9 cellular contexts compared by ENCODE assay signal in genomic region chr22:22078329-22078728, GRCh38.
"Had no signal": no experiment of that assay in that cellular context is flagged by ENCODE, and none has a peak within 500 bp of the region (broad histone marks: within the 10 kb centered on the region; RNA-seq: fewer than 3 reads in every experiment).

No MANE protein-coding gene starts in this region.

- H3K9ac ChIP-seq: GM23248 had no signal

- ATAC-seq: HCT116, HepG2 had no signal

- FAIRE-seq: HepG2 had no signal

- H3K9me3 ChIP-seq: HAP-1 had no signal

- H3K27ac Mint-ChIP-seq: HFFc6, IgD-negative memory B cell had no signal

- H3K27me3 Mint-ChIP-seq: IgD-negative memory B cell had no signal

- H3K27ac ChIP-seq: GM23248, HL-60 had no signal

- DNase-seq: GM23248, GOT3, H7, HFFc6 had no signal

- H3K4me1 ChIP-seq: HAP-1 had no signal

- H3K4me3 Mint-ChIP-seq: HFFc6, IgD-negative memory B cell had no signal

- H2AFZ ChIP-seq: GM23248 had no signal

- H3K4me3 ChIP-seq: GM23248, HAP-1 had no signal

- H3K36me3 ChIP-seq: HAP-1 had no signal
